9 cellular contexts compared by ENCODE assay signal in the genomic region with DNA sequence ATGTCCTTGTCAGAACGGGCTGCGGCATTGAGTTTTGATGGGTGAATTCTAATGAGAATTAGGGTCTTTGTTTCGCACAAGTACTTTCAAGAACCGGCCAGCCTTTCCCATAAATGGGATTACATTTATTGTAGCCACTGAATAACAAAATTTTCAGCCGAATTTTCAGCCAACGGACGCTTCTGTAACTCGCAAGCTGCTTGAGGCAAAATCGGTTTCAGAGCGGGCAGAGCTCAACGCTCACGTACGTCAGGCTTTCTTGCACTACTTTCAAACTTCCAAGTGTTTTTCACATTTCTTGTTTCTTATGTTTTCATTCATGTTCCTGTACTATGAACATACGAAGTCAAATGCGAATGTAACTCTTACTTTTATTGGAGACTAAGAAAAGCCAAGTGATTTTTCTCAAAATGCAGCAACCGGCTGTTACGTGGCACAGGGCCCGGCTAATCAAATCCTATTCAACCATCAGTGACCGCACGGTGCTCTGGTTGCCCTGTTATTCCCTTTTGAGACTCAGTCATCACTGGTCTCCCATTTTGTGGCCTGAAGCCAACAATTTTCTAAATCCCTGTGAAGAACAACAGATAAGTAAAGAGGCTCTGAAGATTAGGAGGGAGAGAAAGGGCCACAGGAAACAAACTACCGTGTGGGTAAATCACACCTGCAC.
DNase-seq lines count a peak whose midpoint lies in the region; ATAC-seq and TF ChIP-seq lines count a peak whose summit lies in the region.
"Had no signal": no experiment of that assay in that cellular context is flagged by ENCODE, and none has a peak within 500 bp of the region (broad histone marks: within the 10 kb centered on the region; RNA-seq: fewer than 3 reads in every experiment).

No MANE protein-coding gene starts in this region.

- TF ChIP-seq CTCF in AG10803 (conservative IDR thresholded peaks at IDR 0.05; ENCODE audit: low read length) (no peak), dorsolateral prefrontal cortex (IDR thresholded peaks at IDR 0.05 in 54 of 56, conservative IDR thresholded peaks at IDR 0.05 in 2 of 56; ENCODE audit: low read depth in 1 of 56, partially characterized antibody in 56 of 56) (no peak)

- intact Hi-C loops in dorsolateral prefrontal cortex (cut with DNase I), result no loop called here

- H3K4me1 Mint-ChIP-seq in naive B cell, result peaks cover 7 to 26% (median 13%) of the 10 kb centered on the region in 3 donors

- H3K9me3 Mint-ChIP-seq in naive B cell, result no peaks in the 10 kb centered on the region

- H3K4me3 Mint-ChIP-seq in naive B cell, result peak overlapping the region; percentile 72 to 93 (median 90)

- ATAC-seq in HG02759 (IDR thresholded peaks at IDR 0.05; ENCODE audit: unreplicated experiment) (peak; percentile 6), naive B cell (ENCODE audit: low read depth in 2 of 2) (no peak), GM19455 (IDR thresholded peaks at IDR 0.05; ENCODE audit: unreplicated experiment) (no peak)
- ATAC-seq: PC-3 had no signal

- peak; percentile 5 for DNase-seq in AG10803 (ENCODE audit: low read depth)
- DNase-seq in dorsolateral prefrontal cortex, result peak in 1 of 10 donors; percentile 13
- no peak for DNase-seq in naive B cell
- no peak for DNase-seq in NCI-H146 treated with DMSO at 0.1 percent for 48 hours (lab: John Stamatoyannopoulos, UW; ENCODE audit: unreplicated experiment)
- no peak for DNase-seq in LoVo (ENCODE audit: low spot score)
- no peak for DNase-seq in activated CD4-positive, CD25-positive, alpha-beta regulatory T cell (lab: John Stamatoyannopoulos, UW)
- DNase-seq: PC-3 had no signal

- no peaks in the 10 kb centered on the region for H3K36me3 Mint-ChIP-seq in naive B cell

- H3K27me3 Mint-ChIP-seq in naive B cell, result peaks cover 14 to 15% (median 14%) of the 10 kb centered on the region in 3 donors

- H3K27ac ChIP-seq in dorsolateral prefrontal cortex, result peak overlapping the region in 50 of 59 donors; percentile 1 to 90 (median 69)

- peak overlapping the region; percentile 48 to 97 (median 95) for H3K27ac Mint-ChIP-seq in naive B cell

- peak overlapping the region; percentile 49 for H3K4me3 ChIP-seq in AG10803 (ENCODE audit: low read length)
- peak overlapping the region; percentile 8 to 72 (median 50) for H3K4me3 ChIP-seq in dorsolateral prefrontal cortex

- peaks cover 0 to 21% (median 0%) of the 10 kb centered on the region in 45 donors for H3K27me3 ChIP-seq in dorsolateral prefrontal cortex
